1 cellular context compared by ENCODE assay signal in the genomic region with DNA sequence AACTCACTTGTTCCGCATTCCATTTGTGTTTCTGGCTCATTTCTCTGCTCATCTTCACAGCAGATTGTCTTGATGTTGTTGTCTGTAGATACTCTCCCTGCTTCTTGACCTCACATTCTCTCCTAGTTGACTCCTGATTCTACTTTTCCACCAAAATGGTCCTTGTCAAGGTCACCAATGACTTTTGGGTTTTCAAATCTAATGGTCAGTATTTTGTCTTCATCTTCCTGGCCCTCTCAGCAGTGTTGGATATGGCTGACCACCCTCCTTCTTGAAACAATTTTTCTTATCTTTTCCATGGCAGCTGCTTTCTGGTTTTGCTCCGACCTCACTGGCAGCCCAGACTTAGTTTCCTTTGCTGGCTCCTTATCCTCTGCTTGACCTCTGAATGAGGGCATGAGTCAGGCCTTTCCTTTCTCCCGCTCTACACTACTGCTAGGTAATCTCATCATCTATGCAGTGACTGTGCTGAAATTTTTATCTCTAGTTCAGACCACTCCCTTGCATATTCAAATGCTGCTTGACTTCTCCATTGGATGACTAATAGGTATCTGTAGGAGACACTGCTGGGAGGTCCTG.
A peak's percentile ranks its signal among the peaks of the same experiment; 100 is the strongest.
TF ChIP-seq lines count a peak whose summit lies in the region.

No MANE protein-coding gene starts in this region.

TF ChIP-seq in K562, 482 proteins besides CTCF, POLR2A, EP300 and RAD21 (continued from another document and continues in another):
- TF ChIP-seq, protein P1, sequence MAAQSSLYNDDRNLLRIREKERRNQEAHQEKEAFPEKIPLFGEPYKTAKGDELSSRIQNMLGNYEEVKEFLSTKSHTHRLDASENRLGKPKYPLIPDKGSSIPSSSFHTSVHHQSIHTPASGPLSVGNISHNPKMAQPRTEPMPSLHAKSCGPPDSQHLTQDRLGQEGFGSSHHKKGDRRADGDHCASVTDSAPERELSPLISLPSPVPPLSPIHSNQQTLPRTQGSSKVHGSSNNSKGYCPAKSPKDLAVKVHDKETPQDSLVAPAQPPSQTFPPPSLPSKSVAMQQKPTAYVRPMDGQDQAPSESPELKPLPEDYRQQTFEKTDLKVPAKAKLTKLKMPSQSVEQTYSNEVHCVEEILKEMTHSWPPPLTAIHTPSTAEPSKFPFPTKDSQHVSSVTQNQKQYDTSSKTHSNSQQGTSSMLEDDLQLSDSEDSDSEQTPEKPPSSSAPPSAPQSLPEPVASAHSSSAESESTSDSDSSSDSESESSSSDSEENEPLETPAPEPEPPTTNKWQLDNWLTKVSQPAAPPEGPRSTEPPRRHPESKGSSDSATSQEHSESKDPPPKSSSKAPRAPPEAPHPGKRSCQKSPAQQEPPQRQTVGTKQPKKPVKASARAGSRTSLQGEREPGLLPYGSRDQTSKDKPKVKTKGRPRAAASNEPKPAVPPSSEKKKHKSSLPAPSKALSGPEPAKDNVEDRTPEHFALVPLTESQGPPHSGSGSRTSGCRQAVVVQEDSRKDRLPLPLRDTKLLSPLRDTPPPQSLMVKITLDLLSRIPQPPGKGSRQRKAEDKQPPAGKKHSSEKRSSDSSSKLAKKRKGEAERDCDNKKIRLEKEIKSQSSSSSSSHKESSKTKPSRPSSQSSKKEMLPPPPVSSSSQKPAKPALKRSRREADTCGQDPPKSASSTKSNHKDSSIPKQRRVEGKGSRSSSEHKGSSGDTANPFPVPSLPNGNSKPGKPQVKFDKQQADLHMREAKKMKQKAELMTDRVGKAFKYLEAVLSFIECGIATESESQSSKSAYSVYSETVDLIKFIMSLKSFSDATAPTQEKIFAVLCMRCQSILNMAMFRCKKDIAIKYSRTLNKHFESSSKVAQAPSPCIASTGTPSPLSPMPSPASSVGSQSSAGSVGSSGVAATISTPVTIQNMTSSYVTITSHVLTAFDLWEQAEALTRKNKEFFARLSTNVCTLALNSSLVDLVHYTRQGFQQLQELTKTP (IDR thresholded peaks at IDR 0.05; ENCODE audit: low read depth in 1 of 2, partially characterized antibody in 2 of 2) = peak; percentile 43 to 73
- TF ChIP-seq KAT7 (CRISPR knock-in tag; IDR thresholded peaks at IDR 0.05; ENCODE audit: borderline replicate concordance) = no peak
- TF ChIP-seq, protein P2, sequence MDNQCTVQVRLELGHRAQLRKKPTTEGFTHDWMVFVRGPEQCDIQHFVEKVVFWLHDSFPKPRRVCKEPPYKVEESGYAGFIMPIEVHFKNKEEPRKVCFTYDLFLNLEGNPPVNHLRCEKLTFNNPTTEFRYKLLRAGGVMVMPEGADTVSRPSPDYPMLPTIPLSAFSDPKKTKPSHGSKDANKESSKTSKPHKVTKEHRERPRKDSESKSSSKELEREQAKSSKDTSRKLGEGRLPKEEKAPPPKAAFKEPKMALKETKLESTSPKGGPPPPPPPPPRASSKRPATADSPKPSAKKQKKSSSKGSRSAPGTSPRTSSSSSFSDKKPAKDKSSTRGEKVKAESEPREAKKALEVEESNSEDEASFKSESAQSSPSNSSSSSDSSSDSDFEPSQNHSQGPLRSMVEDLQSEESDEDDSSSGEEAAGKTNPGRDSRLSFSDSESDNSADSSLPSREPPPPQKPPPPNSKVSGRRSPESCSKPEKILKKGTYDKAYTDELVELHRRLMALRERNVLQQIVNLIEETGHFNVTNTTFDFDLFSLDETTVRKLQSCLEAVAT (IDR thresholded peaks at IDR 0.05) = peak in 1 of 2 experiments; percentile 73; a peak in 3 of 4 replicates
- peak; percentile 93 for TF ChIP-seq NFRKB (IDR thresholded peaks at IDR 0.05; ENCODE audit: low read depth)
- TF ChIP-seq, protein P3, sequence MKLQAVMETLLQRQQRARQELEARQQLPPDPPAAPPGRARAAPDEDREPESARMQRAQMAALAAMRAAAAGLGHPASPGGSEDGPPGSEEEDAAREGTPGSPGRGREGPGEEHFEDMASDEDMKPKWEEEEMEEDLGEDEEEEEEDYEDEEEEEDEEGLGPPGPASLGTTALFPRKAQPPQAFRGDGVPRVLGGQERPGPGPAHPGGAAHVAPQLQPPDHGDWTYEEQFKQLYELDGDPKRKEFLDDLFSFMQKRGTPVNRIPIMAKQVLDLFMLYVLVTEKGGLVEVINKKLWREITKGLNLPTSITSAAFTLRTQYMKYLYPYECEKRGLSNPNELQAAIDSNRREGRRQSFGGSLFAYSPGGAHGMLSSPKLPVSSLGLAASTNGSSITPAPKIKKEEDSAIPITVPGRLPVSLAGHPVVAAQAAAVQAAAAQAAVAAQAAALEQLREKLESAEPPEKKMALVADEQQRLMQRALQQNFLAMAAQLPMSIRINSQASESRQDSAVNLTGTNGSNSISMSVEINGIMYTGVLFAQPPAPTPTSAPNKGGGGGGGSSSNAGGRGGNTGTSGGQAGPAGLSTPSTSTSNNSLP (IDR thresholded peaks at IDR 0.05; ENCODE audit: borderline replicate concordance, low read depth, low read length) = peak; percentile 68; the same call in 1 of the 2 replicates
- TF ChIP-seq ZNF282 (CRISPR knock-in tag; IDR thresholded peaks at IDR 0.05) = no peak
- TF ChIP-seq, protein P4, sequence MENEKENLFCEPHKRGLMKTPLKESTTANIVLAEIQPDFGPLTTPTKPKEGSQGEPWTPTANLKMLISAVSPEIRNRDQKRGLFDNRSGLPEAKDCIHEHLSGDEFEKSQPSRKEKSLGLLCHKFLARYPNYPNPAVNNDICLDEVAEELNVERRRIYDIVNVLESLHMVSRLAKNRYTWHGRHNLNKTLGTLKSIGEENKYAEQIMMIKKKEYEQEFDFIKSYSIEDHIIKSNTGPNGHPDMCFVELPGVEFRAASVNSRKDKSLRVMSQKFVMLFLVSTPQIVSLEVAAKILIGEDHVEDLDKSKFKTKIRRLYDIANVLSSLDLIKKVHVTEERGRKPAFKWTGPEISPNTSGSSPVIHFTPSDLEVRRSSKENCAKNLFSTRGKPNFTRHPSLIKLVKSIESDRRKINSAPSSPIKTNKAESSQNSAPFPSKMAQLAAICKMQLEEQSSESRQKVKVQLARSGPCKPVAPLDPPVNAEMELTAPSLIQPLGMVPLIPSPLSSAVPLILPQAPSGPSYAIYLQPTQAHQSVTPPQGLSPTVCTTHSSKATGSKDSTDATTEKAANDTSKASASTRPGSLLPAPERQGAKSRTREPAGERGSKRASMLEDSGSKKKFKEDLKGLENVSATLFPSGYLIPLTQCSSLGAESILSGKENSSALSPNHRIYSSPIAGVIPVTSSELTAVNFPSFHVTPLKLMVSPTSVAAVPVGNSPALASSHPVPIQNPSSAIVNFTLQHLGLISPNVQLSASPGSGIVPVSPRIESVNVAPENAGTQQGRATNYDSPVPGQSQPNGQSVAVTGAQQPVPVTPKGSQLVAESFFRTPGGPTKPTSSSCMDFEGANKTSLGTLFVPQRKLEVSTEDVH (IDR thresholded peaks at IDR 0.05; ENCODE audit: low read depth, partially characterized antibody) = peak; percentile 46
- peak; percentile 36; the same call in 1 of the 2 replicates for TF ChIP-seq ZFX (CRISPR knock-in tag; IDR thresholded peaks at IDR 0.05)
- TF ChIP-seq, protein P5, sequence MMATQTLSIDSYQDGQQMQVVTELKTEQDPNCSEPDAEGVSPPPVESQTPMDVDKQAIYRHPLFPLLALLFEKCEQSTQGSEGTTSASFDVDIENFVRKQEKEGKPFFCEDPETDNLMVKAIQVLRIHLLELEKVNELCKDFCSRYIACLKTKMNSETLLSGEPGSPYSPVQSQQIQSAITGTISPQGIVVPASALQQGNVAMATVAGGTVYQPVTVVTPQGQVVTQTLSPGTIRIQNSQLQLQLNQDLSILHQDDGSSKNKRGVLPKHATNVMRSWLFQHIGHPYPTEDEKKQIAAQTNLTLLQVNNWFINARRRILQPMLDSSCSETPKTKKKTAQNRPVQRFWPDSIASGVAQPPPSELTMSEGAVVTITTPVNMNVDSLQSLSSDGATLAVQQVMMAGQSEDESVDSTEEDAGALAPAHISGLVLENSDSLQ (IDR thresholded peaks at IDR 0.05) = peak; percentile 61
- TF ChIP-seq ZNF584 (CRISPR knock-in tag; IDR thresholded peaks at IDR 0.05; ENCODE audit: low read depth) = no peak
- peak; percentile 91 for TF ChIP-seq MECOM (CRISPR knock-in tag; IDR thresholded peaks at IDR 0.05)
- TF ChIP-seq SRF (CRISPR knock-in tag; IDR thresholded peaks at IDR 0.05) = 0 out of 4 replicates have a peak, but pooled peaks of 1 of the 2 experiments have one; percentile 37
- no peak for TF ChIP-seq ZNF561 (CRISPR knock-in tag; conservative IDR thresholded peaks at IDR 0.05)
- TF ChIP-seq, protein P6, sequence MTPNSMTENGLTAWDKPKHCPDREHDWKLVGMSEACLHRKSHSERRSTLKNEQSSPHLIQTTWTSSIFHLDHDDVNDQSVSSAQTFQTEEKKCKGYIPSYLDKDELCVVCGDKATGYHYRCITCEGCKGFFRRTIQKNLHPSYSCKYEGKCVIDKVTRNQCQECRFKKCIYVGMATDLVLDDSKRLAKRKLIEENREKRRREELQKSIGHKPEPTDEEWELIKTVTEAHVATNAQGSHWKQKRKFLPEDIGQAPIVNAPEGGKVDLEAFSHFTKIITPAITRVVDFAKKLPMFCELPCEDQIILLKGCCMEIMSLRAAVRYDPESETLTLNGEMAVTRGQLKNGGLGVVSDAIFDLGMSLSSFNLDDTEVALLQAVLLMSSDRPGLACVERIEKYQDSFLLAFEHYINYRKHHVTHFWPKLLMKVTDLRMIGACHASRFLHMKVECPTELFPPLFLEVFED (CRISPR knock-in tag; conservative IDR thresholded peaks at IDR 0.05) = 0 out of 2 replicates have a peak, but pooled peaks have one; percentile 40
- TF ChIP-seq TSC22D4 (tag; IDR thresholded peaks at IDR 0.05) = no peak
- no peak for TF ChIP-seq NR4A1 (CRISPR knock-in tag; IDR thresholded peaks at IDR 0.05)
- 0 out of 2 replicates have a peak, but pooled peaks have one; percentile 13 for TF ChIP-seq NR4A1 (tag; IDR thresholded peaks at IDR 0.05)
- TF ChIP-seq SMAD4 (CRISPR knock-in tag; conservative IDR thresholded peaks at IDR 0.05) = peak; percentile 52; the same call in 1 of the 2 replicates
- TF ChIP-seq, protein P7, sequence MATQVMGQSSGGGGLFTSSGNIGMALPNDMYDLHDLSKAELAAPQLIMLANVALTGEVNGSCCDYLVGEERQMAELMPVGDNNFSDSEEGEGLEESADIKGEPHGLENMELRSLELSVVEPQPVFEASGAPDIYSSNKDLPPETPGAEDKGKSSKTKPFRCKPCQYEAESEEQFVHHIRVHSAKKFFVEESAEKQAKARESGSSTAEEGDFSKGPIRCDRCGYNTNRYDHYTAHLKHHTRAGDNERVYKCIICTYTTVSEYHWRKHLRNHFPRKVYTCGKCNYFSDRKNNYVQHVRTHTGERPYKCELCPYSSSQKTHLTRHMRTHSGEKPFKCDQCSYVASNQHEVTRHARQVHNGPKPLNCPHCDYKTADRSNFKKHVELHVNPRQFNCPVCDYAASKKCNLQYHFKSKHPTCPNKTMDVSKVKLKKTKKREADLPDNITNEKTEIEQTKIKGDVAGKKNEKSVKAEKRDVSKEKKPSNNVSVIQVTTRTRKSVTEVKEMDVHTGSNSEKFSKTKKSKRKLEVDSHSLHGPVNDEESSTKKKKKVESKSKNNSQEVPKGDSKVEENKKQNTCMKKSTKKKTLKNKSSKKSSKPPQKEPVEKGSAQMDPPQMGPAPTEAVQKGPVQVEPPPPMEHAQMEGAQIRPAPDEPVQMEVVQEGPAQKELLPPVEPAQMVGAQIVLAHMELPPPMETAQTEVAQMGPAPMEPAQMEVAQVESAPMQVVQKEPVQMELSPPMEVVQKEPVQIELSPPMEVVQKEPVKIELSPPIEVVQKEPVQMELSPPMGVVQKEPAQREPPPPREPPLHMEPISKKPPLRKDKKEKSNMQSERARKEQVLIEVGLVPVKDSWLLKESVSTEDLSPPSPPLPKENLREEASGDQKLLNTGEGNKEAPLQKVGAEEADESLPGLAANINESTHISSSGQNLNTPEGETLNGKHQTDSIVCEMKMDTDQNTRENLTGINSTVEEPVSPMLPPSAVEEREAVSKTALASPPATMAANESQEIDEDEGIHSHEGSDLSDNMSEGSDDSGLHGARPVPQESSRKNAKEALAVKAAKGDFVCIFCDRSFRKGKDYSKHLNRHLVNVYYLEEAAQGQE (CRISPR knock-in tag; IDR thresholded peaks at IDR 0.05; ENCODE audit: low read depth) = no peak
- TF ChIP-seq EP400 (IDR thresholded peaks at IDR 0.05) = peak; percentile 69
- 0 out of 2 replicates have a peak, but pooled peaks have one; percentile 7 for TF ChIP-seq TCFL5 (CRISPR knock-in tag; conservative IDR thresholded peaks at IDR 0.05)
- TF ChIP-seq TCF3 (CRISPR knock-in tag; IDR thresholded peaks at IDR 0.05) = peak; percentile 84
- peak; percentile 53; the same call in 1 of the 2 replicates for TF ChIP-seq ZNF174 (CRISPR knock-in tag; IDR thresholded peaks at IDR 0.05)
- TF ChIP-seq, protein P8, sequence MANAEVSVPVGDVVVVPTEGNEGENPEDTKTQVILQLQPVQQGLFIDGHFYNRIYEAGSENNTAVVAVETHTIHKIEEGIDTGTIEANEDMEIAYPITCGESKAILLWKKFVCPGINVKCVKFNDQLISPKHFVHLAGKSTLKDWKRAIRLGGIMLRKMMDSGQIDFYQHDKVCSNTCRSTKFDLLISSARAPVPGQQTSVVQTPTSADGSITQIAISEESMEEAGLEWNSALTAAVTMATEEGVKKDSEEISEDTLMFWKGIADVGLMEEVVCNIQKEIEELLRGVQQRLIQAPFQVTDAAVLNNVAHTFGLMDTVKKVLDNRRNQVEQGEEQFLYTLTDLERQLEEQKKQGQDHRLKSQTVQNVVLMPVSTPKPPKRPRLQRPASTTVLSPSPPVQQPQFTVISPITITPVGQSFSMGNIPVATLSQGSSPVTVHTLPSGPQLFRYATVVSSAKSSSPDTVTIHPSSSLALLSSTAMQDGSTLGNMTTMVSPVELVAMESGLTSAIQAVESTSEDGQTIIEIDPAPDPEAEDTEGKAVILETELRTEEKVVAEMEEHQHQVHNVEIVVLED (CRISPR knock-in tag; IDR thresholded peaks at IDR 0.05) = peak; percentile 41; the same call in 1 of the 2 replicates
- TF ChIP-seq, protein P9, sequence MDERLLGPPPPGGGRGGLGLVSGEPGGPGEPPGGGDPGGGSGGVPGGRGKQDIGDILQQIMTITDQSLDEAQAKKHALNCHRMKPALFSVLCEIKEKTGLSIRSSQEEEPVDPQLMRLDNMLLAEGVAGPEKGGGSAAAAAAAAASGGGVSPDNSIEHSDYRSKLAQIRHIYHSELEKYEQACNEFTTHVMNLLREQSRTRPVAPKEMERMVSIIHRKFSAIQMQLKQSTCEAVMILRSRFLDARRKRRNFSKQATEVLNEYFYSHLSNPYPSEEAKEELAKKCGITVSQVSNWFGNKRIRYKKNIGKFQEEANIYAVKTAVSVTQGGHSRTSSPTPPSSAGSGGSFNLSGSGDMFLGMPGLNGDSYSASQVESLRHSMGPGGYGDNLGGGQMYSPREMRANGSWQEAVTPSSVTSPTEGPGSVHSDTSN (CRISPR knock-in tag; IDR thresholded peaks at IDR 0.05; ENCODE audit: low read depth) = no peak
- TF ChIP-seq, protein P9 (tag; conservative IDR thresholded peaks at IDR 0.05; ENCODE audit: low read depth) = peak; percentile 53
- TF ChIP-seq KDM1A (IDR thresholded peaks at IDR 0.05) = peak in 1 of 2 experiments; percentile 83
- TF ChIP-seq RB1 (IDR thresholded peaks at IDR 0.05; ENCODE audit: low read depth) = 0 out of 2 replicates have a peak, but pooled peaks have one; percentile 17
- no peak for TF ChIP-seq ATF1 (CRISPR knock-in tag; IDR thresholded peaks at IDR 0.05)
- peak; percentile 60 for TF ChIP-seq ATF1 (tag; IDR thresholded peaks at IDR 0.05)
- TF ChIP-seq GABPB2 (CRISPR knock-in tag; conservative IDR thresholded peaks at IDR 0.05) = no peak
- peak; percentile 68; the same call in 1 of the 2 replicates for TF ChIP-seq ZNF23 (CRISPR knock-in tag; IDR thresholded peaks at IDR 0.05)
- peak; percentile 93 for TF ChIP-seq CBFA2T3 (IDR thresholded peaks at IDR 0.05)
